8 cellular contexts compared by ENCODE assay signal in the genomic region with DNA sequence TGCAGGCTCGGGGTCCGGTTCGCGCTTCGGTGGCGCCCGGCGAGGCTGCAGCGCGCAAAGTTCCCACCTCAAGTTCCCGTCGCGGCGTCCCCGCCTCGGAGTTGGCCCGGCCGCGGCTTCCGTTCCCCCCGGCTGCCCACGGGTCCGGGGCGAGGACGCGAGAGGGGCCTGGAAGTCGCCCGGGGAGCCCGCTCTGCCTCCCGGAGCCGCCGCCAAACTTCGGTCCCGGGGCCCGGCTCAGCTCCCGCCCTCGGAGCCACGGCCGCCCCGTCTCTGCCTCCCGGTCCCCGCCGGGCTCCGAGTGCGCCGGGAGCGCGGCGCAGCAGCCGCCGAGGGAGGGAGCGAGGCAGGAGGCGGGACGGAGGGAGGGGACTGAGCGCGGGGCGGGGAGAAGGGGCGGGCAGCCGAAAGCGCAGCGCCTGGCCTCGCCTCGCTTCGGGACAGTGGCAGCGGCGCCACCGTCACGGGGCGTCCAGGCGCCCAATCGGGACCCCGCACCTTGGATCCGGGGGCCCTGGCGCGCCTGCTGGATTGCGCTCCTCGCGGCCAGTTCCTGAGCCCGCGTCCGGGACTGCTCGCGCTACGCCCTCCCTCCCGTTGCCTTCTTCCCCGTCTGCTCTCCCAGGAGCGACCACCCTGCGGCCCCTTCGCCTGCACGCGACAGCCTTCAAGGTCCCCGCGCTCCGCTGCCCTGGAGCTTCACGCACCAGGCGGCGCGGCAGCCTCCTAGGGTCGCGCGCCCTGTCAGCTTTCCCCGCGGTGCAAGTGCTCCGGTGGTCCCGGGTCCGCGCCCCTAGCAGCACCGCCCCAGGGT. TPM values are rescaled to one million over a fixed set of nuclear protein-coding genes. Genes with fewer than 3 reads are reported as not detected.
A peak's percentile ranks its signal among the peaks of the same experiment; 100 is the strongest.
DNase-seq lines count a peak whose midpoint lies in the region; ATAC-seq, FAIRE-seq and TF ChIP-seq lines count a peak whose summit lies in the region.

A gene with protein sequence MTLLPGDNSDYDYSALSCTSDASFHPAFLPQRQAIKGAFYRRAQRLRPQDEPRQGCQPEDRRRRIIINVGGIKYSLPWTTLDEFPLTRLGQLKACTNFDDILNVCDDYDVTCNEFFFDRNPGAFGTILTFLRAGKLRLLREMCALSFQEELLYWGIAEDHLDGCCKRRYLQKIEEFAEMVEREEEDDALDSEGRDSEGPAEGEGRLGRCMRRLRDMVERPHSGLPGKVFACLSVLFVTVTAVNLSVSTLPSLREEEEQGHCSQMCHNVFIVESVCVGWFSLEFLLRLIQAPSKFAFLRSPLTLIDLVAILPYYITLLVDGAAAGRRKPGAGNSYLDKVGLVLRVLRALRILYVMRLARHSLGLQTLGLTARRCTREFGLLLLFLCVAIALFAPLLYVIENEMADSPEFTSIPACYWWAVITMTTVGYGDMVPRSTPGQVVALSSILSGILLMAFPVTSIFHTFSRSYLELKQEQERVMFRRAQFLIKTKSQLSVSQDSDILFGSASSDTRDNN (minus strand): TSS at position 305 of the 814 bp plus-strand sequence. CDS start 12,769 bp downstream, outside the sequence.

- H3K9me3 ChIP-seq in AG04450 (ENCODE audit: control insufficient read depth, insufficient read depth, low read length), result no peaks in the 10 kb centered on the region

- TF ChIP-seq CTCF in AG04450 (IDR thresholded peaks at IDR 0.05; ENCODE audit: low read depth, low read length) (no peak), osteocyte (IDR thresholded peaks at IDR 0.05) (no peak)

- H3K4me3 Mint-ChIP-seq in osteocyte (ENCODE audit: unreplicated experiment), result peak within 1 kb of the TSS; percentile 73

- ATAC-seq in GM21423 (IDR thresholded peaks at IDR 0.05; ENCODE audit: unreplicated experiment), result peak; percentile 49

- peaks cover 30% of the 10 kb centered on the region for H3K27me3 Mint-ChIP-seq in osteocyte (ENCODE audit: unreplicated experiment)

- POLR2A ChIA-PET in AG04450 (lab: Yijun Ruan, JAX), result no interaction called here

- DNase-seq in AG04450 (ENCODE audit: low read depth, low spot score) (no peak), NOMO-1 treated with dmso at 0.1 percent for 144 hours (lab: John Stamatoyannopoulos, UW; ENCODE audit: unreplicated experiment) (peak; percentile 63), glomerular endothelial cell (ENCODE audit: extremely low read depth, low read depth, low spot score) (no peak), osteocyte (ENCODE audit: extremely low spot score, unreplicated experiment) (peak; percentile 90), urothelium cell line (ENCODE audit: low spot score) (peak; percentile 99), HuH-7 (ENCODE audit: low spot score) (no peak)
- DNase-seq in activated naive CD4-positive, alpha-beta T cell treated with anti-CD3 and anti-CD28 coated beads, Interleukin-2, amount 50 U/mL, for 16 hours, result peak; percentile 43

- H3K27ac ChIP-seq in AG04450 (ENCODE audit: low read depth, low read length), result peak within 1 kb of the TSS; percentile 21

- no peaks in the 10 kb centered on the region for H3K9me3 Mint-ChIP-seq in osteocyte (ENCODE audit: unreplicated experiment)

- CTCF ChIA-PET in AG04450 (lab: Charles Lee), result interaction anchor here (1.5 kb wide), 1 partner anchor 36 kb away, joined by 3 read pairs; no protein-coding TSS in a partner anchor

- H3K27me3 ChIP-seq in AG04450 (ENCODE audit: control insufficient read depth, insufficient read depth, low read length), result peaks cover 2% of the 10 kb centered on the region

- FAIRE-seq in urothelium cell line (lab: Jason Lieb, UNC), result peak; percentile 99

- peak within 1 kb of the TSS; percentile 73 for H3K4me3 ChIP-seq in AG04450 (ENCODE audit: low read depth, low read length)

- H3K27ac Mint-ChIP-seq in osteocyte (ENCODE audit: unreplicated experiment), result no peak within 1 kb of the TSS

- H3K4me1 Mint-ChIP-seq in osteocyte (ENCODE audit: unreplicated experiment), result peaks cover 12% of the 10 kb centered on the region

- no peaks in the 10 kb centered on the region for H3K36me3 Mint-ChIP-seq in osteocyte (ENCODE audit: unreplicated experiment)

RNA-seq across cellular contexts. Expression of the gene that starts here (rescaled TPM):
- 16.0 and 20.3 TPM in 2 replicates for polyA plus RNA-seq in AG04450 (2011; rRNA removed)
- 12.3 and 15.2 TPM in 2 replicates for polyA minus RNA-seq in AG04450 (2011; rRNA and poly(A)+ RNA removed)
- total RNA-seq in glomerular endothelial cell, result 11.5 and 23.2 TPM in 2 replicates
- 6.3 and 6.9 TPM in 2 replicates for total RNA-seq in osteocyte

Comparison
In these comparisons a context has a peak if more than half of its experiments do, and no peak if none do; other contexts are left out.
1. DNase-seq: peak in NOMO-1 treated with dmso at 0.1 percent for 144 hours (single experiment), activated naive CD4-positive, alpha-beta T cell treated with anti-CD3 and anti-CD28 coated beads, Interleukin-2, amount 50 U/mL, for 16 hours (single experiment), osteocyte (single experiment) and urothelium cell line (single experiment); none in AG04450 (single experiment), glomerular endothelial cell (single experiment) and HuH-7 (single experiment).